ENCODE assay signal across 17 cellular contexts in genomic region chr10:12394236-12395033, GRCh38. TPM values are rescaled to one million over a fixed set of nuclear protein-coding genes. Genes with fewer than 3 reads are reported as not detected.
A peak's percentile ranks its signal among the peaks of the same experiment; 100 is the strongest.
DNase-seq lines count a peak whose midpoint lies in the region; ATAC-seq and TF ChIP-seq lines count a peak whose summit lies in the region.
"Had no signal": no experiment of that assay in that cellular context is flagged by ENCODE, and none has a peak within 500 bp of the region (broad histone marks: within the 10 kb centered on the region; RNA-seq: fewer than 3 reads in every experiment).

No MANE protein-coding gene starts in this region.

- H3K27me3 Mint-ChIP-seq in CD4-positive, alpha-beta T cell = no peaks in the 10 kb centered on the region
- H3K27me3 Mint-ChIP-seq in activated naive CD8-positive, alpha-beta T cell treated with anti-CD3 and anti-CD28 coated beads for 36 hours = no peaks in the 10 kb centered on the region
- no peaks in the 10 kb centered on the region for H3K27me3 Mint-ChIP-seq in memory B cell
- H3K27me3 Mint-ChIP-seq: activated CD4-positive, alpha-beta T cell treated with anti-CD3 and anti-CD28 coated beads, Interleukin-2, amount 10 ng/mL, durations not matched to agents 24 days and 14 days; activated naive CD8-positive, alpha-beta T cell; CD4-positive, CD25-positive, alpha-beta regulatory T cell; dendritic cell treated with granulocyte-macrophage colony-stimulating factor and Interleukin-4, amounts not matched to agents 40 ng/mL and 50 ng/mL, for 4 days; type B pancreatic cell had no signal

- no peak overlapping the region for H3K27ac ChIP-seq in CD4-positive, alpha-beta T cell (ENCODE audit: low read depth, low read length)
- no peak overlapping the region for H3K27ac ChIP-seq in SJCRH30
- H3K27ac ChIP-seq: PC-9 had no signal

- no peak for TF ChIP-seq CTCF in CD4-positive, alpha-beta T cell (IDR thresholded peaks at IDR 0.05)

- no peaks in the 10 kb centered on the region for H3K4me1 ChIP-seq in SJCRH30

- no peak for ATAC-seq in CD4-positive, alpha-beta T cell (ENCODE audit: poor library complexity)
- ATAC-seq in memory B cell (ENCODE audit: low read depth) = no peak
- no peak for ATAC-seq in HG02852 (IDR thresholded peaks at IDR 0.05; ENCODE audit: unreplicated experiment)
- ATAC-seq in GM19397 (IDR thresholded peaks at IDR 0.05; ENCODE audit: unreplicated experiment) = no peak

- no peaks in the 10 kb centered on the region for H3K36me3 Mint-ChIP-seq in CD4-positive, alpha-beta T cell (ENCODE audit: low read depth)
- H3K36me3 Mint-ChIP-seq in activated naive CD8-positive, alpha-beta T cell treated with anti-CD3 and anti-CD28 coated beads for 36 hours = peaks cover 4% of the 10 kb centered on the region
- peaks cover 8% of the 10 kb centered on the region for H3K36me3 Mint-ChIP-seq in memory B cell
- H3K36me3 Mint-ChIP-seq: activated naive CD8-positive, alpha-beta T cell; type B pancreatic cell had no signal

- H3K4me1 Mint-ChIP-seq in CD4-positive, alpha-beta T cell (ENCODE audit: low read depth) = peaks cover 48% of the 10 kb centered on the region
- peaks cover 21% of the 10 kb centered on the region for H3K4me1 Mint-ChIP-seq in activated naive CD8-positive, alpha-beta T cell treated with anti-CD3 and anti-CD28 coated beads for 36 hours
- peaks cover 50% of the 10 kb centered on the region for H3K4me1 Mint-ChIP-seq in memory B cell

- H3K36me3 ChIP-seq in SJCRH30 = no peaks in the 10 kb centered on the region

- H3K27ac Mint-ChIP-seq in CD4-positive, alpha-beta T cell = peak overlapping the region; percentile 46
- peak overlapping the region; percentile 40 for H3K27ac Mint-ChIP-seq in activated naive CD8-positive, alpha-beta T cell treated with anti-CD3 and anti-CD28 coated beads for 36 hours
- peak overlapping the region; percentile 79 for H3K27ac Mint-ChIP-seq in memory B cell
- H3K27ac Mint-ChIP-seq: activated CD4-positive, alpha-beta T cell treated with anti-CD3 and anti-CD28 coated beads, Interleukin-2, amount 10 ng/mL, durations not matched to agents 24 days and 14 days; activated naive CD8-positive, alpha-beta T cell; dendritic cell treated with granulocyte-macrophage colony-stimulating factor and Interleukin-4, amounts not matched to agents 40 ng/mL and 50 ng/mL, for 4 days had no signal

- H3K9me3 ChIP-seq in CD4-positive, alpha-beta T cell (ENCODE audit: control insufficient read depth, low read length) = no peaks in the 10 kb centered on the region
- no peaks in the 10 kb centered on the region for H3K9me3 ChIP-seq in SJCRH30 (replicated peaks)

- H3K4me3 ChIP-seq in SJCRH30 = no peak overlapping the region
- H3K4me3 ChIP-seq: PC-9 had no signal

- CTCF ChIA-PET in CD4-positive, alpha-beta T cell (lab: Charles Lee) = no interaction called here

- POLR2A ChIA-PET in CD4-positive, alpha-beta T cell (lab: Charles Lee) = no interaction called here

- no peak overlapping the region for H3K4me3 Mint-ChIP-seq in CD4-positive, alpha-beta T cell
- no peak overlapping the region for H3K4me3 Mint-ChIP-seq in activated naive CD8-positive, alpha-beta T cell treated with anti-CD3 and anti-CD28 coated beads for 36 hours
- H3K4me3 Mint-ChIP-seq in memory B cell = no peak overlapping the region
- H3K4me3 Mint-ChIP-seq: activated CD4-positive, alpha-beta T cell treated with anti-CD3 and anti-CD28 coated beads, Interleukin-2, amount 10 ng/mL, durations not matched to agents 24 days and 14 days; activated naive CD8-positive, alpha-beta T cell; CD4-positive, CD25-positive, alpha-beta regulatory T cell; dendritic cell treated with granulocyte-macrophage colony-stimulating factor and Interleukin-4, amounts not matched to agents 40 ng/mL and 50 ng/mL, for 4 days; type B pancreatic cell had no signal

- no peaks in the 10 kb centered on the region for H3K27me3 ChIP-seq in CD4-positive, alpha-beta T cell (ENCODE audit: control insufficient read depth, insufficient read depth, low read length)
- H3K27me3 ChIP-seq in SJCRH30 = no peaks in the 10 kb centered on the region

- no peak for DNase-seq in CD4-positive, alpha-beta T cell
- DNase-seq in HT1080 (ENCODE audit: low read depth) (peak; percentile 76), memory B cell (ENCODE audit: low spot score in 2 of 2) (no peak), NCI-H2196 treated with DMSO at 0.1 percent for 48 hours (lab: John Stamatoyannopoulos, UW; ENCODE audit: unreplicated experiment) (no peak), SJCRH30 (no peak)
- no peak for DNase-seq in activated naive CD8-positive, alpha-beta T cell treated with anti-CD3 and anti-CD28 coated beads for 36 hours
- DNase-seq: activated CD4-positive, alpha-beta T cell treated with anti-CD3 and anti-CD28 coated beads, Interleukin-2, amount 10 ng/mL, durations not matched to agents 24 days and 14 days; CD4-positive, CD25-positive, alpha-beta regulatory T cell; hypothalamus; NCI-H1417 treated with DMSO at 0.1 percent for 48 hours; PC-9; stimulated activated naive CD4-positive, alpha-beta T cell had no signal

- intact Hi-C loops in CD4-positive, alpha-beta T cell (cut with DNase I, micrococcal nuclease) = no loop called here

- H3K9me3 Mint-ChIP-seq in CD4-positive, alpha-beta T cell = no peaks in the 10 kb centered on the region
- H3K9me3 Mint-ChIP-seq in activated naive CD8-positive, alpha-beta T cell treated with anti-CD3 and anti-CD28 coated beads for 36 hours = no peaks in the 10 kb centered on the region
- H3K9me3 Mint-ChIP-seq in memory B cell = no peaks in the 10 kb centered on the region
- H3K9me3 Mint-ChIP-seq: activated CD4-positive, alpha-beta T cell treated with anti-CD3 and anti-CD28 coated beads, Interleukin-2, amount 10 ng/mL, durations not matched to agents 24 days and 14 days; dendritic cell treated with granulocyte-macrophage colony-stimulating factor and Interleukin-4, amounts not matched to agents 40 ng/mL and 50 ng/mL, for 4 days; type B pancreatic cell had no signal

RNA-seq across cellular contexts. Expression of gene CAMK1D, which starts 45.1 kb away (rescaled TPM):
- 10 to 100 TPM; 28.8 to 35.3 TPM for total RNA-seq in CD4-positive, alpha-beta T cell
- total RNA-seq in HT1080 (2014; rRNA removed; shearing (Covaris generic)) = 2.1 and 3.9 TPM in 2 replicates
- polyA plus RNA-seq in HT1080 (2015; cell fraction: cytosol; rRNA removed) = 2.4 and 3.4 TPM in 2 replicates
- 3.2 and 5.2 TPM in 2 replicates for polyA plus RNA-seq in HT1080 (2015; cell fraction: nucleus; rRNA removed)
- 10 to 100 TPM; 11.9 to 15.4 TPM for total RNA-seq in activated naive CD8-positive, alpha-beta T cell treated with anti-CD3 and anti-CD28 coated beads for 36 hours
- 0.63 and 1.1 TPM in 2 replicates for total RNA-seq in SJCRH30 (2014; rRNA removed; shearing (Covaris generic))
